In the genomic region with DNA sequence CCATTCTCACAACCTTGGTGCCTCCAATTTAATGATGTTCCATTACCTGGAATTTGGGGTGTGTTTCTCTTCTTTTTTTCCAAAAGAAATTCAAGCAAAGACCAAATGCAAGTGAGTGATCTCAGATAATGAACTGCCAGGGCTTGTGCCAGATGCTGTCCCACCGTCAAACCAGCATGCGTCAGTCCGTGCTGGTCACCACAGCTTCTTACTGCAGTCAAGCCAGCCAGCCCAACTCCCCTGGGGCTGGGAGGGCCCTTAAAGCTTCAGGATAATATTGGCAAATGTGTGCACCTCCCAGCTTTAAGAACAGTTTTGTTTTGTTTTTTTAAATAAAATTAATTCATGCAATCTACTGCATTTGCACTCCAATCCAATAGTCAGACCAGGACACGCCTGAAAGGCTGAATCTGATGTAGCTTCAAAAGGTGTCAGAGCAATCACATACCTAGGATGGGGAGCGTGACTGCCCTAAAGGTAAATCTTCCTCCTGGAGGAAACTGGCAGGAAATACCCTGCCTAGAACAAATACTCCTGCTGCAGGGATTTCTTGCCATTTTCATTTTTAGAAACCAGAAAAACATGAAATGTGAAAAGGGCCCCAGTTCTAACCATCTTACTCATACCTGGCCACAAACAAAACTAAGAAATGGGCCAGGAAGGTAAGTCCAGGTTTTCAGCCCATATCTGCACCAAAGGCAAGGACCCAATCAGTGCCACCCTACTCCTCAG, we compare ENCODE assay signal across 11 cellular contexts. TPM values are rescaled to one million over a fixed set of nuclear protein-coding genes. Genes with fewer than 3 reads are reported as not detected.
A peak's percentile ranks its signal among the peaks of the same experiment; 100 is the strongest.
DNase-seq lines count a peak whose midpoint lies in the region; ATAC-seq, FAIRE-seq and TF ChIP-seq lines count a peak whose summit lies in the region.
"Had no signal": no experiment of that assay in that cellular context is flagged by ENCODE, and none has a peak within 500 bp of the region (broad histone marks: within the 10 kb centered on the region; RNA-seq: fewer than 3 reads in every experiment).

No MANE protein-coding gene starts in this region.

- no peak for FAIRE-seq in bronchial epithelial cell (lab: Jason Lieb, UNC)
- FAIRE-seq: G401.6 had no signal

- TF ChIP-seq EP300 in tibial nerve (IDR thresholded peaks at IDR 0.05) = no peak

- H3K4me1 ChIP-seq in lower lobe of right lung = peaks cover 33% of the 10 kb centered on the region
- H3K4me1 ChIP-seq in tibial nerve = peaks cover 0 to 50% (median 14%) of the 10 kb centered on the region in 4 donors

- H3K9me3 ChIP-seq in lower lobe of right lung = no peaks in the 10 kb centered on the region
- H3K9me3 ChIP-seq in tibial nerve = no peaks in the 10 kb centered on the region
- H3K9me3 ChIP-seq: prostate gland, SJSA1 had no signal

- H3K36me3 ChIP-seq in bronchial epithelial cell (ENCODE audit: control insufficient read depth, insufficient read depth, low read length) = no peaks in the 10 kb centered on the region
- no peaks in the 10 kb centered on the region for H3K36me3 ChIP-seq in lower lobe of right lung
- H3K36me3 ChIP-seq in tibial nerve = no peaks in the 10 kb centered on the region
- H3K36me3 ChIP-seq: prostate gland, SJSA1 had no signal

- TF ChIP-seq POLR2A in tibial nerve (IDR thresholded peaks at IDR 0.05) = no peak

- H3K4me3 ChIP-seq in bronchial epithelial cell (ENCODE audit: low read depth, low read length) (no peak overlapping the region), lower lobe of right lung (no peak overlapping the region), tibial nerve (no peak overlapping the region)
- H3K4me3 ChIP-seq: prostate gland, SJSA1 had no signal

- peak overlapping the region; percentile 13 for H3K27ac ChIP-seq in lower lobe of right lung
- H3K27ac ChIP-seq in tibial nerve = no peak overlapping the region
- H3K27ac ChIP-seq: SJSA1 had no signal

- DNase-seq in LHCN-M2 (ENCODE audit: low read depth) (peak; percentile 55), bronchial epithelial cell (ENCODE audit: low read depth) (peak; percentile 42), lower lobe of right lung (no peak), tibial nerve (ENCODE audit: low spot score in 2 of 2) (peak; percentile 61 to 79), cortex of kidney (lab: John Stamatoyannopoulos, UW) (no peak)
- DNase-seq in activated naive CD4-positive, alpha-beta T cell treated with anti-CD3 and anti-CD28 coated beads, Interleukin-2, amount 50 U/mL, for 16 hours = no peak
- DNase-seq in stimulated activated naive CD8-positive, alpha-beta T cell treated with anti-CD3 and anti-CD28 coated beads, Interleukin-15, Interleukin-2, amounts not matched to agents 100 U/mL and 50 U/mL, for 24 hours = no peak
- DNase-seq: activated CD4-positive, alpha-beta memory T cell treated with anti-CD3 and anti-CD28 coated beads, Interleukin-2, amount 10 ng/mL, durations not matched to agents 7 days and 5 days had no signal

- no peak for TF ChIP-seq CTCF in bronchial epithelial cell (IDR thresholded peaks at IDR 0.05; ENCODE audit: insufficient read depth, low read length, severe bottlenecking)
- no peak for TF ChIP-seq CTCF in lower lobe of right lung (IDR thresholded peaks at IDR 0.05)
- TF ChIP-seq CTCF in tibial nerve (IDR thresholded peaks at IDR 0.05) = no peak

- intact Hi-C loops in lower lobe of right lung (cut with DNase I) = no loop called here

- H3K27me3 ChIP-seq in bronchial epithelial cell (ENCODE audit: control insufficient read depth, insufficient read depth, low read length) = peaks cover 1% of the 10 kb centered on the region
- no peaks in the 10 kb centered on the region for H3K27me3 ChIP-seq in lower lobe of right lung (ENCODE audit: low read depth)
- no peaks in the 10 kb centered on the region for H3K27me3 ChIP-seq in tibial nerve
- H3K27me3 ChIP-seq: SJSA1 had no signal

- WGBS in tibial nerve, 2 donors = 56 to 66% methylated on average over 5 of the region's 5 CpGs

- peak in 1 of 2 donors; percentile 21 for ATAC-seq in lower lobe of right lung
- ATAC-seq in stimulated activated naive CD8-positive, alpha-beta T cell treated with anti-CD3 and anti-CD28 coated beads, Interleukin-15, Interleukin-2, amounts not matched to agents 100 U/mL and 50 U/mL, for 24 hours = no peak

RNA-seq across cellular contexts. Expression of a gene that starts 26.9 kb away (rescaled TPM):
- total RNA-seq in LHCN-M2 (2014; rRNA removed) (75.7 and 83.2 TPM in 2 replicates), bronchial epithelial cell (87.7 and 104 TPM in 2 replicates), lower lobe of right lung (77.0 TPM), tibial nerve (100 to 1,000 TPM in 3 of 4 donors, 10 to 100 TPM in 1; 72.5 to 152 (median 128) TPM)
- 17.5 TPM for polyA plus RNA-seq in LHCN-M2 (2012)

Comparison
In these comparisons a context has a peak if more than half of its experiments do, and no peak if none do; other contexts are left out.
1. DNase-seq: peak in LHCN-M2 (single experiment), bronchial epithelial cell (single experiment) and tibial nerve (2 of 2); none in lower lobe of right lung (single experiment), cortex of kidney (single experiment), activated naive CD4-positive, alpha-beta T cell treated with anti-CD3 and anti-CD28 coated beads, Interleukin-2, amount 50 U/mL, for 16 hours (single experiment) and stimulated activated naive CD8-positive, alpha-beta T cell treated with anti-CD3 and anti-CD28 coated beads, Interleukin-15, Interleukin-2, amounts not matched to agents 100 U/mL and 50 U/mL, for 24 hours (single experiment).